ENCODE assay signal across 1 cellular context in the genomic region with DNA sequence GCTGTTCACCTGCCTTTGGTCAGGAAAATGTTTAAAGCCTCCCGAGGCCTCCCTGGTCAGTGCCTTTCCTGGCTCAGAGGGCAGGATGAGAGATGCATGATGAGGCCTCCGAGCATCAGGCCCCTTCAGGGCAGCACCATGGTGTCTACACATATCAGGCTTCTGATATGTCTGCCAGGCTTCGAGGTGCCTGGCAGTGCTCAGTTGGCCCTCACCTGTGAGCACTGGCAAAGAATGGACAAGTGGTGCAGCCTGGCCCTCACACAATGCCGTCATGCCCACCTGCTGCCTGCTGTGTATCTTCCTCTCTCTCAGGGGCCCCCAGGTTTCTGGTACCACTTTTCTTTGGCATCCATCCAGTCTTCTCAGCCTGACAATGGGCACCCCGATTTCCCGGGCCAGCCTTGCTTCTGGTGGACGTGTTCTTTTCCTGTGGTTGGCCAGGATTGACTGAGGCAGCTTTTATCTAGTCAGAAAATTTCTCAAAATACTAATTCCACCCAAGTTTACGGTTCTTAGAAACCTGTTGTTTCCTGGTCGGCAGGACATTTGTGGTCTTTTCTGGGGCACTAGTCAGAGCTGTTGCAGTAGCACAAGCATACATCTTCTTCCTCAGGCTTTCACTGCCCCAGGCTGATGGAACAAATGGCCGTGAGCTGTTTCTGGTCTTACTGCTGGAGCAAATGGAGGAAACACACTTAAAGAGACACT.
TF ChIP-seq lines count a peak whose summit lies in the region.

No MANE protein-coding gene starts in this region.

TF ChIP-seq in IMR-90, 13 proteins besides CTCF, POLR2A, EP300 and RAD21:
- TF ChIP-seq, protein P1, sequence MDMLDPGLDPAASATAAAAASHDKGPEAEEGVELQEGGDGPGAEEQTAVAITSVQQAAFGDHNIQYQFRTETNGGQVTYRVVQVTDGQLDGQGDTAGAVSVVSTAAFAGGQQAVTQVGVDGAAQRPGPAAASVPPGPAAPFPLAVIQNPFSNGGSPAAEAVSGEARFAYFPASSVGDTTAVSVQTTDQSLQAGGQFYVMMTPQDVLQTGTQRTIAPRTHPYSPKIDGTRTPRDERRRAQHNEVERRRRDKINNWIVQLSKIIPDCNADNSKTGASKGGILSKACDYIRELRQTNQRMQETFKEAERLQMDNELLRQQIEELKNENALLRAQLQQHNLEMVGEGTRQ (IDR thresholded peaks at IDR 0.05; ENCODE audit: low read depth, low read length), result no peak
- TF ChIP-seq MXI1 (IDR thresholded peaks at IDR 0.05; ENCODE audit: borderline replicate concordance, low read depth, low read length) (no peak), CEBPB (IDR thresholded peaks at IDR 0.05; ENCODE audit: low read depth, low read length) (no peak)
